1 cellular context compared by ENCODE assay signal in the genomic region with DNA sequence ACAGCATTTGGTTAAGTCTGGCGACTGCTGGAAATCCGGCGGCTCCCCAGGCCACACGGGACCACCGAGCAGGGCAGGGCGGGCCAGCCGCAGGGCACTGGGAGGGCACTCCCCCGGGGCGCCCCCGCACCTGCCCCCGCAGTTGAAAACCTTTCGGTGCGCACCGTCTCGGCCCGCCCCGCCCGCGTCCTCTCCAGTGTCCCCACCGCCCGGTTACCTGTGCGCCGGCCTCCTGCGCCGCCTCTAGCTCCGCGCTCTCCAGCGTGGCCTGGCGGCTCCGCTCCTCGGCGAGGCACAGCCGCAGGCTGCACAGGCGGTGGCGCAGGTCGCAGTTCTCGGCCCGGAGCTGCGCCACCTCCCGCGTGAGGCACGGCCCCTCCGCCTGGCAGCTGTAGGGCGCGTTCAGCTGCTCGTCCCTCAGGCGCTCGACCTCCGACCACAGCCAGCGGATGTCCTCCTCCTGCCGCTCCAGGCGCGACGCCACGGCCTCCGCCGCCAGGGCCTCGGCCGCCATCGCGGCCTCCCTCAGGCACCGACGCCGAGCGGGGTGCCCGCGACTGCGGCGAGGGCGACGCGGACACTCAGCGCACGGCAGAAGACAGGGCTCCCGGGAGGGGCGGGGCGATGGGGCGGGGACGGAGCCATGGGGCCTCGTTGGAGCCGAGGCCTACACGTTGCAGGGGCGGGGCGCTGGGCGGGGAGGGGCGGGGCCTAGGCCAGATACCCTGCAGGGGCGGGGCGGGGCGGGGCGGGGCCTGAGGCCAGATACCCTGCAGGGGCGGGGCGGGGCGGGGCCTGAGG.
A peak's percentile ranks its signal among the peaks of the same experiment; 100 is the strongest.
TF ChIP-seq lines count a peak whose summit lies in the region.

A gene (minus strand): TSS at position 600 of the 801 bp plus-strand sequence. CDS start 86 bp downstream, at position 514.

TF ChIP-seq in HepG2, 621 proteins besides CTCF, POLR2A, EP300 and RAD21 (continued from another document and continues in another):
- TF ChIP-seq, protein P1, sequence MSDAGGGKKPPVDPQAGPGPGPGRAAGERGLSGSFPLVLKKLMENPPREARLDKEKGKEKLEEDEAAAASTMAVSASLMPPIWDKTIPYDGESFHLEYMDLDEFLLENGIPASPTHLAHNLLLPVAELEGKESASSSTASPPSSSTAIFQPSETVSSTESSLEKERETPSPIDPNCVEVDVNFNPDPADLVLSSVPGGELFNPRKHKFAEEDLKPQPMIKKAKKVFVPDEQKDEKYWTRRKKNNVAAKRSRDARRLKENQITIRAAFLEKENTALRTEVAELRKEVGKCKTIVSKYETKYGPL (CRISPR knock-in tag; IDR thresholded peaks at IDR 0.05): no peak
- no peak for TF ChIP-seq ZKSCAN1 (IDR thresholded peaks at IDR 0.05; ENCODE audit: low read length)
- TF ChIP-seq SETDB1 (CRISPR knock-in tag; IDR thresholded peaks at IDR 0.05; ENCODE audit: borderline replicate concordance): no peak
- no peak for TF ChIP-seq NR2F2 (IDR thresholded peaks at IDR 0.05; ENCODE audit: borderline replicate concordance, low read depth)
- TF ChIP-seq, protein P2, sequence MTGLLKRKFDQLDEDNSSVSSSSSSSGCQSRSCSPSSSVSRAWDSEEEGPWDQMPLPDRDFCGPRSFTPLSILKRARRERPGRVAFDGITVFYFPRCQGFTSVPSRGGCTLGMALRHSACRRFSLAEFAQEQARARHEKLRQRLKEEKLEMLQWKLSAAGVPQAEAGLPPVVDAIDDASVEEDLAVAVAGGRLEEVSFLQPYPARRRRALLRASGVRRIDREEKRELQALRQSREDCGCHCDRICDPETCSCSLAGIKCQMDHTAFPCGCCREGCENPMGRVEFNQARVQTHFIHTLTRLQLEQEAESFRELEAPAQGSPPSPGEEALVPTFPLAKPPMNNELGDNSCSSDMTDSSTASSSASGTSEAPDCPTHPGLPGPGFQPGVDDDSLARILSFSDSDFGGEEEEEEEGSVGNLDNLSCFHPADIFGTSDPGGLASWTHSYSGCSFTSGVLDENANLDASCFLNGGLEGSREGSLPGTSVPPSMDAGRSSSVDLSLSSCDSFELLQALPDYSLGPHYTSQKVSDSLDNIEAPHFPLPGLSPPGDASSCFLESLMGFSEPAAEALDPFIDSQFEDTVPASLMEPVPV (CRISPR knock-in tag; IDR thresholded peaks at IDR 0.05): peak; percentile 86; the same call in 1 of the 2 replicates
- TF ChIP-seq, protein P3, sequence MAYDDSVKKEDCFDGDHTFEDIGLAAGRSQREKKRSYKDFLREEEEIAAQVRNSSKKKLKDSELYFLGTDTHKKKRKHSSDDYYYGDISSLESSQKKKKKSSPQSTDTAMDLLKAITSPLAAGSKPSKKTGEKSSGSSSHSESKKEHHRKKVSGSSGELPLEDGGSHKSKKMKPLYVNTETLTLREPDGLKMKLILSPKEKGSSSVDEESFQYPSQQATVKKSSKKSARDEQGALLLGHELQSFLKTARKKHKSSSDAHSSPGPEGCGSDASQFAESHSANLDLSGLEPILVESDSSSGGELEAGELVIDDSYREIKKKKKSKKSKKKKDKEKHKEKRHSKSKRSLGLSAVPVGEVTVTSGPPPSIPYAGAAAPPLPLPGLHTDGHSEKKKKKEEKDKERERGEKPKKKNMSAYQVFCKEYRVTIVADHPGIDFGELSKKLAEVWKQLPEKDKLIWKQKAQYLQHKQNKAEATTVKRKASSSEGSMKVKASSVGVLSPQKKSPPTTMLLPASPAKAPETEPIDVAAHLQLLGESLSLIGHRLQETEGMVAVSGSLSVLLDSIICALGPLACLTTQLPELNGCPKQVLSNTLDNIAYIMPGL (CRISPR knock-in tag; IDR thresholded peaks at IDR 0.05; ENCODE audit: borderline replicate concordance in 1 of 2, low read depth in 1 of 2): peak; percentile 81 to 99
- no peak for TF ChIP-seq MZF1 (CRISPR knock-in tag; IDR thresholded peaks at IDR 0.05; ENCODE audit: borderline replicate concordance)
- TF ChIP-seq, protein P4, sequence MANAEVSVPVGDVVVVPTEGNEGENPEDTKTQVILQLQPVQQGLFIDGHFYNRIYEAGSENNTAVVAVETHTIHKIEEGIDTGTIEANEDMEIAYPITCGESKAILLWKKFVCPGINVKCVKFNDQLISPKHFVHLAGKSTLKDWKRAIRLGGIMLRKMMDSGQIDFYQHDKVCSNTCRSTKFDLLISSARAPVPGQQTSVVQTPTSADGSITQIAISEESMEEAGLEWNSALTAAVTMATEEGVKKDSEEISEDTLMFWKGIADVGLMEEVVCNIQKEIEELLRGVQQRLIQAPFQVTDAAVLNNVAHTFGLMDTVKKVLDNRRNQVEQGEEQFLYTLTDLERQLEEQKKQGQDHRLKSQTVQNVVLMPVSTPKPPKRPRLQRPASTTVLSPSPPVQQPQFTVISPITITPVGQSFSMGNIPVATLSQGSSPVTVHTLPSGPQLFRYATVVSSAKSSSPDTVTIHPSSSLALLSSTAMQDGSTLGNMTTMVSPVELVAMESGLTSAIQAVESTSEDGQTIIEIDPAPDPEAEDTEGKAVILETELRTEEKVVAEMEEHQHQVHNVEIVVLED (CRISPR knock-in tag; IDR thresholded peaks at IDR 0.05; ENCODE audit: borderline replicate concordance): peak; percentile 57; the same call in 1 of the 2 replicates
- TF ChIP-seq ARNT2 (CRISPR knock-in tag; IDR thresholded peaks at IDR 0.05; ENCODE audit: low read depth): peak; percentile 98
- TF ChIP-seq, protein P5, sequence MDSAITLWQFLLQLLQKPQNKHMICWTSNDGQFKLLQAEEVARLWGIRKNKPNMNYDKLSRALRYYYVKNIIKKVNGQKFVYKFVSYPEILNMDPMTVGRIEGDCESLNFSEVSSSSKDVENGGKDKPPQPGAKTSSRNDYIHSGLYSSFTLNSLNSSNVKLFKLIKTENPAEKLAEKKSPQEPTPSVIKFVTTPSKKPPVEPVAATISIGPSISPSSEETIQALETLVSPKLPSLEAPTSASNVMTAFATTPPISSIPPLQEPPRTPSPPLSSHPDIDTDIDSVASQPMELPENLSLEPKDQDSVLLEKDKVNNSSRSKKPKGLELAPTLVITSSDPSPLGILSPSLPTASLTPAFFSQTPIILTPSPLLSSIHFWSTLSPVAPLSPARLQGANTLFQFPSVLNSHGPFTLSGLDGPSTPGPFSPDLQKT (CRISPR knock-in tag; IDR thresholded peaks at IDR 0.05; ENCODE audit: borderline replicate concordance): no peak
- no peak for TF ChIP-seq SMAD3 (CRISPR knock-in tag; IDR thresholded peaks at IDR 0.05)
- no peak for TF ChIP-seq GTF2F1 (IDR thresholded peaks at IDR 0.05; ENCODE audit: low read length)
- no peak for TF ChIP-seq THYN1 (CRISPR knock-in tag; IDR thresholded peaks at IDR 0.05; ENCODE audit: borderline replicate concordance, low read depth)
- peak; percentile 81; the same call in 1 of the 2 replicates for TF ChIP-seq ZNF136 (CRISPR knock-in tag; IDR thresholded peaks at IDR 0.05; ENCODE audit: low read depth)
- TF ChIP-seq, protein P6, sequence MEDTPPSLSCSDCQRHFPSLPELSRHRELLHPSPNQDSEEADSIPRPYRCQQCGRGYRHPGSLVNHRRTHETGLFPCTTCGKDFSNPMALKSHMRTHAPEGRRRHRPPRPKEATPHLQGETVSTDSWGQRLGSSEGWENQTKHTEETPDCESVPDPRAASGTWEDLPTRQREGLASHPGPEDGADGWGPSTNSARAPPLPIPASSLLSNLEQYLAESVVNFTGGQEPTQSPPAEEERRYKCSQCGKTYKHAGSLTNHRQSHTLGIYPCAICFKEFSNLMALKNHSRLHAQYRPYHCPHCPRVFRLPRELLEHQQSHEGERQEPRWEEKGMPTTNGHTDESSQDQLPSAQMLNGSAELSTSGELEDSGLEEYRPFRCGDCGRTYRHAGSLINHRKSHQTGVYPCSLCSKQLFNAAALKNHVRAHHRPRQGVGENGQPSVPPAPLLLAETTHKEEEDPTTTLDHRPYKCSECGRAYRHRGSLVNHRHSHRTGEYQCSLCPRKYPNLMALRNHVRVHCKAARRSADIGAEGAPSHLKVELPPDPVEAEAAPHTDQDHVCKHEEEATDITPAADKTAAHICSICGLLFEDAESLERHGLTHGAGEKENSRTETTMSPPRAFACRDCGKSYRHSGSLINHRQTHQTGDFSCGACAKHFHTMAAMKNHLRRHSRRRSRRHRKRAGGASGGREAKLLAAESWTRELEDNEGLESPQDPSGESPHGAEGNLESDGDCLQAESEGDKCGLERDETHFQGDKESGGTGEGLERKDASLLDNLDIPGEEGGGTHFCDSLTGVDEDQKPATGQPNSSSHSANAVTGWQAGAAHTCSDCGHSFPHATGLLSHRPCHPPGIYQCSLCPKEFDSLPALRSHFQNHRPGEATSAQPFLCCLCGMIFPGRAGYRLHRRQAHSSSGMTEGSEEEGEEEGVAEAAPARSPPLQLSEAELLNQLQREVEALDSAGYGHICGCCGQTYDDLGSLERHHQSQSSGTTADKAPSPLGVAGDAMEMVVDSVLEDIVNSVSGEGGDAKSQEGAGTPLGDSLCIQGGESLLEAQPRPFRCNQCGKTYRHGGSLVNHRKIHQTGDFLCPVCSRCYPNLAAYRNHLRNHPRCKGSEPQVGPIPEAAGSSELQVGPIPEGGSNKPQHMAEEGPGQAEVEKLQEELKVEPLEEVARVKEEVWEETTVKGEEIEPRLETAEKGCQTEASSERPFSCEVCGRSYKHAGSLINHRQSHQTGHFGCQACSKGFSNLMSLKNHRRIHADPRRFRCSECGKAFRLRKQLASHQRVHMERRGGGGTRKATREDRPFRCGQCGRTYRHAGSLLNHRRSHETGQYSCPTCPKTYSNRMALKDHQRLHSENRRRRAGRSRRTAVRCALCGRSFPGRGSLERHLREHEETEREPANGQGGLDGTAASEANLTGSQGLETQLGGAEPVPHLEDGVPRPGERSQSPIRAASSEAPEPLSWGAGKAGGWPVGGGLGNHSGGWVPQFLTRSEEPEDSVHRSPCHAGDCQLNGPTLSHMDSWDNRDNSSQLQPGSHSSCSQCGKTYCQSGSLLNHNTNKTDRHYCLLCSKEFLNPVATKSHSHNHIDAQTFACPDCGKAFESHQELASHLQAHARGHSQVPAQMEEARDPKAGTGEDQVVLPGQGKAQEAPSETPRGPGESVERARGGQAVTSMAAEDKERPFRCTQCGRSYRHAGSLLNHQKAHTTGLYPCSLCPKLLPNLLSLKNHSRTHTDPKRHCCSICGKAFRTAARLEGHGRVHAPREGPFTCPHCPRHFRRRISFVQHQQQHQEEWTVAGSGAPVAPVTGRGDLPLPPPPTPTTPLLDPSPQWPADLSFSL (CRISPR knock-in tag; IDR thresholded peaks at IDR 0.05): no peak
- peak; percentile 96 for TF ChIP-seq ARHGAP35 (CRISPR knock-in tag; IDR thresholded peaks at IDR 0.05; ENCODE audit: borderline replicate concordance)
- TF ChIP-seq ZNF83 (CRISPR knock-in tag; IDR thresholded peaks at IDR 0.05; ENCODE audit: borderline replicate concordance): peak; percentile 85; the same call in 1 of the 2 replicates
- no peak; the same call in 1 of the 2 replicates for TF ChIP-seq ZNF317 (CRISPR knock-in tag; IDR thresholded peaks at IDR 0.05)
- no peak for TF ChIP-seq NCOA5 (CRISPR knock-in tag; IDR thresholded peaks at IDR 0.05)
- TF ChIP-seq, protein P7, sequence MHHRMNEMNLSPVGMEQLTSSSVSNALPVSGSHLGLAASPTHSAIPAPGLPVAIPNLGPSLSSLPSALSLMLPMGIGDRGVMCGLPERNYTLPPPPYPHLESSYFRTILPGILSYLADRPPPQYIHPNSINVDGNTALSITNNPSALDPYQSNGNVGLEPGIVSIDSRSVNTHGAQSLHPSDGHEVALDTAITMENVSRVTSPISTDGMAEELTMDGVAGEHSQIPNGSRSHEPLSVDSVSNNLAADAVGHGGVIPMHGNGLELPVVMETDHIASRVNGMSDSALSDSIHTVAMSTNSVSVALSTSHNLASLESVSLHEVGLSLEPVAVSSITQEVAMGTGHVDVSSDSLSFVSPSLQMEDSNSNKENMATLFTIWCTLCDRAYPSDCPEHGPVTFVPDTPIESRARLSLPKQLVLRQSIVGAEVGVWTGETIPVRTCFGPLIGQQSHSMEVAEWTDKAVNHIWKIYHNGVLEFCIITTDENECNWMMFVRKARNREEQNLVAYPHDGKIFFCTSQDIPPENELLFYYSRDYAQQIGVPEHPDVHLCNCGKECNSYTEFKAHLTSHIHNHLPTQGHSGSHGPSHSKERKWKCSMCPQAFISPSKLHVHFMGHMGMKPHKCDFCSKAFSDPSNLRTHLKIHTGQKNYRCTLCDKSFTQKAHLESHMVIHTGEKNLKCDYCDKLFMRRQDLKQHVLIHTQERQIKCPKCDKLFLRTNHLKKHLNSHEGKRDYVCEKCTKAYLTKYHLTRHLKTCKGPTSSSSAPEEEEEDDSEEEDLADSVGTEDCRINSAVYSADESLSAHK (CRISPR knock-in tag; IDR thresholded peaks at IDR 0.05; ENCODE audit: borderline replicate concordance): no peak
- no peak for TF ChIP-seq RFX5 (IDR thresholded peaks at IDR 0.05; ENCODE audit: low read depth, low read length)
- TF ChIP-seq, protein P8, sequence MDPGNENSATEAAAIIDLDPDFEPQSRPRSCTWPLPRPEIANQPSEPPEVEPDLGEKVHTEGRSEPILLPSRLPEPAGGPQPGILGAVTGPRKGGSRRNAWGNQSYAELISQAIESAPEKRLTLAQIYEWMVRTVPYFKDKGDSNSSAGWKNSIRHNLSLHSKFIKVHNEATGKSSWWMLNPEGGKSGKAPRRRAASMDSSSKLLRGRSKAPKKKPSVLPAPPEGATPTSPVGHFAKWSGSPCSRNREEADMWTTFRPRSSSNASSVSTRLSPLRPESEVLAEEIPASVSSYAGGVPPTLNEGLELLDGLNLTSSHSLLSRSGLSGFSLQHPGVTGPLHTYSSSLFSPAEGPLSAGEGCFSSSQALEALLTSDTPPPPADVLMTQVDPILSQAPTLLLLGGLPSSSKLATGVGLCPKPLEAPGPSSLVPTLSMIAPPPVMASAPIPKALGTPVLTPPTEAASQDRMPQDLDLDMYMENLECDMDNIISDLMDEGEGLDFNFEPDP (CRISPR knock-in tag; conservative IDR thresholded peaks at IDR 0.05): no peak
- peak; percentile 96 for TF ChIP-seq ZNF451 (CRISPR knock-in tag; IDR thresholded peaks at IDR 0.05)
- peak; percentile 65; the same call in 1 of the 2 replicates for TF ChIP-seq JUN (CRISPR knock-in tag; IDR thresholded peaks at IDR 0.05)
- TF ChIP-seq AGO1 (IDR thresholded peaks at IDR 0.05; ENCODE audit: low read depth, low read length, poor library complexity, severe bottlenecking): no peak
- TF ChIP-seq SP5 (CRISPR knock-in tag; IDR thresholded peaks at IDR 0.05; ENCODE audit: borderline replicate concordance, low read depth): 0 out of 2 replicates have a peak, but pooled peaks have one; percentile 14
- TF ChIP-seq MLLT10 (CRISPR knock-in tag; IDR thresholded peaks at IDR 0.05): no peak
- peak; percentile 22; the same call in 1 of the 2 replicates for TF ChIP-seq FOXA3 (CRISPR knock-in tag; IDR thresholded peaks at IDR 0.05)
- TF ChIP-seq SIX1 (CRISPR knock-in tag; IDR thresholded peaks at IDR 0.05; ENCODE audit: borderline replicate concordance): no peak
- TF ChIP-seq MAF1 (CRISPR knock-in tag; IDR thresholded peaks at IDR 0.05; ENCODE audit: borderline replicate concordance): no peak
- TF ChIP-seq ZNF44 (CRISPR knock-in tag; IDR thresholded peaks at IDR 0.05): 0 out of 2 replicates have a peak, but pooled peaks have one; percentile 4
- TF ChIP-seq CBX5 (CRISPR knock-in tag; IDR thresholded peaks at IDR 0.05; ENCODE audit: borderline replicate concordance): no peak
- no peak; the same call in 1 of the 2 replicates for TF ChIP-seq HMG20A (CRISPR knock-in tag; IDR thresholded peaks at IDR 0.05; ENCODE audit: borderline replicate concordance)
- TF ChIP-seq ZNF629 (CRISPR knock-in tag; conservative IDR thresholded peaks at IDR 0.05): no peak
- TF ChIP-seq, protein P9, sequence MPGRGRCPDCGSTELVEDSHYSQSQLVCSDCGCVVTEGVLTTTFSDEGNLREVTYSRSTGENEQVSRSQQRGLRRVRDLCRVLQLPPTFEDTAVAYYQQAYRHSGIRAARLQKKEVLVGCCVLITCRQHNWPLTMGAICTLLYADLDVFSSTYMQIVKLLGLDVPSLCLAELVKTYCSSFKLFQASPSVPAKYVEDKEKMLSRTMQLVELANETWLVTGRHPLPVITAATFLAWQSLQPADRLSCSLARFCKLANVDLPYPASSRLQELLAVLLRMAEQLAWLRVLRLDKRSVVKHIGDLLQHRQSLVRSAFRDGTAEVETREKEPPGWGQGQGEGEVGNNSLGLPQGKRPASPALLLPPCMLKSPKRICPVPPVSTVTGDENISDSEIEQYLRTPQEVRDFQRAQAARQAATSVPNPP (CRISPR knock-in tag; IDR thresholded peaks at IDR 0.05): peak; percentile 95; the same call in 1 of the 2 replicates
- no peak for TF ChIP-seq MIER3 (CRISPR knock-in tag; IDR thresholded peaks at IDR 0.05; ENCODE audit: borderline replicate concordance)
- TF ChIP-seq ZNF274 (CRISPR knock-in tag; IDR thresholded peaks at IDR 0.05): peak; percentile 89
